ENCODE assay signal across 1 cellular context in the genomic region with DNA sequence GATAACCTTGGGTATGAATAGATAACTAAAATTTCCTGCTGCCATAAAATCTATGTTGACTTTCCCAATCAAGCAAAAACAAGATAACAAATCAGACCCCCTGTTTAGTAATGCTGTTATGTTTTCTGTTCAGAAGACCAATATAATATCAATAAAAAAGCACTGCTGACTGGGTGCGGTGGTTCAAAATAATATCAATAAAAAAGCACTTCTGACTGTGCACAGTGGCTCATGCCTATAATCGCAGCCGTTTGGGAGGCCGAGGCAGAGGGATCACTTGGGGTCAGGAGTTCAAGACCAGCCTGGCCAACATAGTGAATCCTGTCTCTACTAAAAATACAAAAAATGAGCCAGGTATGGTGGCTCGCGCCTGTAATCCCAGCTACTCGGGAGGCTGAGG.
TF ChIP-seq lines count a peak whose summit lies in the region.

No MANE protein-coding gene starts in this region.

TF ChIP-seq in HepG2, 621 proteins besides CTCF, POLR2A, EP300 and RAD21 (continued from another document):
- TF ChIP-seq, protein P1, sequence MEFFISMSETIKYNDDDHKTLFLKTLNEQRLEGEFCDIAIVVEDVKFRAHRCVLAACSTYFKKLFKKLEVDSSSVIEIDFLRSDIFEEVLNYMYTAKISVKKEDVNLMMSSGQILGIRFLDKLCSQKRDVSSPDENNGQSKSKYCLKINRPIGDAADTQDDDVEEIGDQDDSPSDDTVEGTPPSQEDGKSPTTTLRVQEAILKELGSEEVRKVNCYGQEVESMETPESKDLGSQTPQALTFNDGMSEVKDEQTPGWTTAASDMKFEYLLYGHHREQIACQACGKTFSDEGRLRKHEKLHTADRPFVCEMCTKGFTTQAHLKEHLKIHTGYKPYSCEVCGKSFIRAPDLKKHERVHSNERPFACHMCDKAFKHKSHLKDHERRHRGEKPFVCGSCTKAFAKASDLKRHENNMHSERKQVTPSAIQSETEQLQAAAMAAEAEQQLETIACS (CRISPR knock-in tag; IDR thresholded peaks at IDR 0.05): no peak
- no peak for TF ChIP-seq ZNF264 (CRISPR knock-in tag; IDR thresholded peaks at IDR 0.05)
- no peak for TF ChIP-seq ZNF747 (CRISPR knock-in tag; IDR thresholded peaks at IDR 0.05; ENCODE audit: borderline replicate concordance)
- no peak for TF ChIP-seq NKX3-1 (CRISPR knock-in tag; IDR thresholded peaks at IDR 0.05)
- no peak for TF ChIP-seq ATAD3A (CRISPR knock-in tag; IDR thresholded peaks at IDR 0.05)
- no peak for TF ChIP-seq CEBPG (CRISPR knock-in tag; IDR thresholded peaks at IDR 0.05)
- TF ChIP-seq, protein P2, sequence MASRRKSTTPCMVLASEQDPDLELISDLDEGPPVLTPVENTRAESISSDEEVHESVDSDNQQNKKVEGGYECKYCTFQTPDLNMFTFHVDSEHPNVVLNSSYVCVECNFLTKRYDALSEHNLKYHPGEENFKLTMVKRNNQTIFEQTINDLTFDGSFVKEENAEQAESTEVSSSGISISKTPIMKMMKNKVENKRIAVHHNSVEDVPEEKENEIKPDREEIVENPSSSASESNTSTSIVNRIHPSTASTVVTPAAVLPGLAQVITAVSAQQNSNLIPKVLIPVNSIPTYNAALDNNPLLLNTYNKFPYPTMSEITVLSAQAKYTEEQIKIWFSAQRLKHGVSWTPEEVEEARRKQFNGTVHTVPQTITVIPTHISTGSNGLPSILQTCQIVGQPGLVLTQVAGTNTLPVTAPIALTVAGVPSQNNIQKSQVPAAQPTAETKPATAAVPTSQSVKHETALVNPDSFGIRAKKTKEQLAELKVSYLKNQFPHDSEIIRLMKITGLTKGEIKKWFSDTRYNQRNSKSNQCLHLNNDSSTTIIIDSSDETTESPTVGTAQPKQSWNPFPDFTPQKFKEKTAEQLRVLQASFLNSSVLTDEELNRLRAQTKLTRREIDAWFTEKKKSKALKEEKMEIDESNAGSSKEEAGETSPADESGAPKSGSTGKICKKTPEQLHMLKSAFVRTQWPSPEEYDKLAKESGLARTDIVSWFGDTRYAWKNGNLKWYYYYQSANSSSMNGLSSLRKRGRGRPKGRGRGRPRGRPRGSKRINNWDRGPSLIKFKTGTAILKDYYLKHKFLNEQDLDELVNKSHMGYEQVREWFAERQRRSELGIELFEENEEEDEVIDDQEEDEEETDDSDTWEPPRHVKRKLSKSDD (CRISPR knock-in tag; IDR thresholded peaks at IDR 0.05; ENCODE audit: low read depth): no peak
- TF ChIP-seq, protein P3, sequence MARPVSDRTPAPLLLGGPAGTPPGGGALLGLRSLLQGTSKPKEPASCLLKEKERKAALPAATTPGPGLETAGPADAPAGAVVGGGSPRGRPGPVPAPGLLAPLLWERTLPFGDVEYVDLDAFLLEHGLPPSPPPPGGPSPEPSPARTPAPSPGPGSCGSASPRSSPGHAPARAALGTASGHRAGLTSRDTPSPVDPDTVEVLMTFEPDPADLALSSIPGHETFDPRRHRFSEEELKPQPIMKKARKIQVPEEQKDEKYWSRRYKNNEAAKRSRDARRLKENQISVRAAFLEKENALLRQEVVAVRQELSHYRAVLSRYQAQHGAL (CRISPR knock-in tag; IDR thresholded peaks at IDR 0.05; ENCODE audit: not compliant biosample characterization): no peak
- TF ChIP-seq, protein P4, sequence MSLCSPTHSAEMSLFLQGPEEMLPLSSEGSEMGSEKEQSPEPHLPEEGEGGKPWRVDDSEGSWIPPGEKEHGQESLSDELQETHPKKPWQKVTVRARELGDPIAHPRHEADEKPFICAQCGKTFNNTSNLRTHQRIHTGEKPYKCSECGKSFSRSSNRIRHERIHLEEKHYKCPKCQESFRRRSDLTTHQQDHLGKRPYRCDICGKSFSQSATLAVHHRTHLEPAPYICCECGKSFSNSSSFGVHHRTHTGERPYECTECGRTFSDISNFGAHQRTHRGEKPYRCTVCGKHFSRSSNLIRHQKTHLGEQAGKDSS (CRISPR knock-in tag; IDR thresholded peaks at IDR 0.05; ENCODE audit: borderline replicate concordance, low read depth): no peak
- no peak for TF ChIP-seq HOXA5 (CRISPR knock-in tag; IDR thresholded peaks at IDR 0.05)
- TF ChIP-seq, protein P5, sequence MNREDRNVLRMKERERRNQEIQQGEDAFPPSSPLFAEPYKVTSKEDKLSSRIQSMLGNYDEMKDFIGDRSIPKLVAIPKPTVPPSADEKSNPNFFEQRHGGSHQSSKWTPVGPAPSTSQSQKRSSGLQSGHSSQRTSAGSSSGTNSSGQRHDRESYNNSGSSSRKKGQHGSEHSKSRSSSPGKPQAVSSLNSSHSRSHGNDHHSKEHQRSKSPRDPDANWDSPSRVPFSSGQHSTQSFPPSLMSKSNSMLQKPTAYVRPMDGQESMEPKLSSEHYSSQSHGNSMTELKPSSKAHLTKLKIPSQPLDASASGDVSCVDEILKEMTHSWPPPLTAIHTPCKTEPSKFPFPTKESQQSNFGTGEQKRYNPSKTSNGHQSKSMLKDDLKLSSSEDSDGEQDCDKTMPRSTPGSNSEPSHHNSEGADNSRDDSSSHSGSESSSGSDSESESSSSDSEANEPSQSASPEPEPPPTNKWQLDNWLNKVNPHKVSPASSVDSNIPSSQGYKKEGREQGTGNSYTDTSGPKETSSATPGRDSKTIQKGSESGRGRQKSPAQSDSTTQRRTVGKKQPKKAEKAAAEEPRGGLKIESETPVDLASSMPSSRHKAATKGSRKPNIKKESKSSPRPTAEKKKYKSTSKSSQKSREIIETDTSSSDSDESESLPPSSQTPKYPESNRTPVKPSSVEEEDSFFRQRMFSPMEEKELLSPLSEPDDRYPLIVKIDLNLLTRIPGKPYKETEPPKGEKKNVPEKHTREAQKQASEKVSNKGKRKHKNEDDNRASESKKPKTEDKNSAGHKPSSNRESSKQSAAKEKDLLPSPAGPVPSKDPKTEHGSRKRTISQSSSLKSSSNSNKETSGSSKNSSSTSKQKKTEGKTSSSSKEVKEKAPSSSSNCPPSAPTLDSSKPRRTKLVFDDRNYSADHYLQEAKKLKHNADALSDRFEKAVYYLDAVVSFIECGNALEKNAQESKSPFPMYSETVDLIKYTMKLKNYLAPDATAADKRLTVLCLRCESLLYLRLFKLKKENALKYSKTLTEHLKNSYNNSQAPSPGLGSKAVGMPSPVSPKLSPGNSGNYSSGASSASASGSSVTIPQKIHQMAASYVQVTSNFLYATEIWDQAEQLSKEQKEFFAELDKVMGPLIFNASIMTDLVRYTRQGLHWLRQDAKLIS (CRISPR knock-in tag; IDR thresholded peaks at IDR 0.05): no peak
- no peak for TF ChIP-seq ZFP62 (CRISPR knock-in tag; IDR thresholded peaks at IDR 0.05)
